ENCODE assay signal across 18 cellular contexts in genomic region chr6:346389-347030, GRCh38. TPM values are rescaled to one million over a fixed set of nuclear protein-coding genes. Genes with fewer than 3 reads are reported as not detected.
A peak's percentile ranks its signal among the peaks of the same experiment; 100 is the strongest.
DNase-seq lines count a peak whose midpoint lies in the region; ATAC-seq, FAIRE-seq and TF ChIP-seq lines count a peak whose summit lies in the region.
"Had no signal": no experiment of that assay in that cellular context is flagged by ENCODE, and none has a peak within 500 bp of the region (broad histone marks: within the 10 kb centered on the region; RNA-seq: fewer than 3 reads in every experiment).

No MANE protein-coding gene starts in this region.

- H4K20me1 ChIP-seq in astrocyte (ENCODE audit: insufficient read depth, low read length) = peaks cover 13% of the 10 kb centered on the region

- H3K9ac ChIP-seq in astrocyte (ENCODE audit: low read length) = no peak overlapping the region

- H3K36me3 ChIP-seq in right atrium auricular region = peaks cover 27% of the 10 kb centered on the region
- no peaks in the 10 kb centered on the region for H3K36me3 ChIP-seq in astrocyte (ENCODE audit: insufficient read depth, low read length)
- H3K36me3 ChIP-seq: SJCRH30 had no signal

- H3K27me3 ChIP-seq in right atrium auricular region = no peaks in the 10 kb centered on the region
- no peaks in the 10 kb centered on the region for H3K27me3 ChIP-seq in astrocyte (ENCODE audit: insufficient read depth, low read length)
- H3K27me3 ChIP-seq: SJCRH30 had no signal

- intact Hi-C loops in left ventricle myocardium superior (cut with micrococcal nuclease) = no loop called here

- FAIRE-seq in astrocyte (lab: Jason Lieb, UNC) = no peak
- FAIRE-seq: HTR-8/SVneo had no signal

- TF ChIP-seq CTCF in right atrium auricular region (IDR thresholded peaks at IDR 0.05) (no peak), astrocyte (IDR thresholded peaks at IDR 0.05; ENCODE audit: insufficient read depth, low read depth, low read length) (no peak), foreskin fibroblast (IDR thresholded peaks at IDR 0.05; ENCODE audit: low read depth, low read length) (no peak), GM13977 (IDR thresholded peaks at IDR 0.05; ENCODE audit: extremely low read depth, insufficient read depth, missing control alignments) (no peak)

- H3K4me1 Mint-ChIP-seq in astrocyte (ENCODE audit: low read depth, unreplicated experiment) = peaks cover 11% of the 10 kb centered on the region

- no peak overlapping the region for H3K4me2 ChIP-seq in astrocyte (ENCODE audit: low read length)

- no peak overlapping the region for H3K27ac Mint-ChIP-seq in astrocyte (ENCODE audit: unreplicated experiment)
- H3K27ac Mint-ChIP-seq: activated CD4-positive, alpha-beta T cell treated with anti-CD3 and anti-CD28 coated beads for 36 hours; HFFc6 had no signal

- in situ Hi-C loops in GM13977 (cut with MboI; ENCODE audit: low pct_unique_long_range_greater_than_20kb, low sequenced_read_pairs, unreplicated experiment) = no loop called here

- no peak overlapping the region for H3K4me3 Mint-ChIP-seq in astrocyte (ENCODE audit: unreplicated experiment)
- H3K4me3 Mint-ChIP-seq: activated CD4-positive, alpha-beta T cell treated with anti-CD3 and anti-CD28 coated beads for 36 hours; HFFc6 had no signal

- H3K27me3 Mint-ChIP-seq in astrocyte (ENCODE audit: low read depth, unreplicated experiment) = peaks cover 3% of the 10 kb centered on the region
- H3K27me3 Mint-ChIP-seq: activated CD4-positive, alpha-beta T cell treated with anti-CD3 and anti-CD28 coated beads for 36 hours had no signal

- H3K9me3 Mint-ChIP-seq in astrocyte (ENCODE audit: unreplicated experiment) = peaks cover 17% of the 10 kb centered on the region
- H3K9me3 Mint-ChIP-seq: HFFc6 had no signal

- H3K9me3 ChIP-seq in right atrium auricular region (no peaks in the 10 kb centered on the region), astrocyte (ENCODE audit: insufficient read depth, low read depth, low read length) (no peaks in the 10 kb centered on the region)
- H3K9me3 ChIP-seq: SJCRH30 had no signal

- H3K27ac ChIP-seq in right atrium auricular region = no peak overlapping the region
- no peak overlapping the region for H3K27ac ChIP-seq in astrocyte (ENCODE audit: low read depth, low read length)
- H3K27ac ChIP-seq: SJCRH30 had no signal

- H3K36me3 Mint-ChIP-seq in astrocyte (ENCODE audit: low read depth, unreplicated experiment) = peaks cover 23% of the 10 kb centered on the region

- DNase-seq in left ventricle myocardium superior (peak; percentile 52), right atrium auricular region (ENCODE audit: low spot score) (no peak), astrocyte (ENCODE audit: low read depth) (peak; percentile 76), foreskin fibroblast (peak; percentile 54 to 70), GM13977 (ENCODE audit: low spot score) (no peak), T1000 (lab: John Stamatoyannopoulos, UW) (no peak)
- DNase-seq: activated CD4-positive, alpha-beta T cell treated with anti-CD3 and anti-CD28 coated beads for 36 hours; activated effector memory CD4-positive, alpha-beta T cell treated with anti-CD3 and anti-CD28 coated beads, Interleukin-2, amount 50 U/mL, for 16 hours; cortex of kidney; HFFc6; NCI-H1694; SJCRH30 had no signal

- H3K4me1 ChIP-seq in right atrium auricular region (peaks cover 0 to 11% of the 10 kb centered on the region in 2 donors), astrocyte (ENCODE audit: insufficient read depth, low read length) (peaks cover 6% of the 10 kb centered on the region)
- H3K4me1 ChIP-seq: SJCRH30 had no signal

- ATAC-seq in left ventricle myocardium superior = no peak
- ATAC-seq in GM21360 (IDR thresholded peaks at IDR 0.05; ENCODE audit: unreplicated experiment) = no peak
- ATAC-seq in GM18870 (IDR thresholded peaks at IDR 0.05; ENCODE audit: unreplicated experiment) = no peak
- ATAC-seq: activated CD4-positive, alpha-beta T cell treated with anti-CD3 and anti-CD28 coated beads for 36 hours had no signal

- H2AFZ ChIP-seq in astrocyte (ENCODE audit: low read depth, low read length) = no peak overlapping the region

- H3K4me3 ChIP-seq in right atrium auricular region (no peak overlapping the region), astrocyte (ENCODE audit: insufficient read depth, low read depth, low read length) (no peak overlapping the region), foreskin fibroblast (ENCODE audit: low read depth in 1 of 2, low read length in 2 of 2) (no peak overlapping the region)
- H3K4me3 ChIP-seq: lung, SJCRH30 had no signal

- no peaks in the 10 kb centered on the region for H3K79me2 ChIP-seq in astrocyte (ENCODE audit: insufficient read depth, low read length)

RNA-seq across cellular contexts. Expression of gene IRF4, which starts 45.0 kb away (rescaled TPM):
- total RNA-seq in left ventricle myocardium superior = 0.32 TPM
- 1 to 10 TPM in 1 of 2 donors, under 1 TPM in 1; 0.15 to 1.1 TPM for total RNA-seq in right atrium auricular region
- 0.30 TPM in 1 of 2 replicates, not detected in the other for total RNA-seq in astrocyte
- total RNA-seq: A172, HFFc6, MCF 10A, SJCRH30 had no signal

RNA-seq across cellular contexts. Expression of gene DUSP22, which starts 54.2 kb away (rescaled TPM):
- total RNA-seq in left ventricle myocardium superior (50.4 TPM), right atrium auricular region (10 to 100 TPM; 45.1 to 54.1 TPM), astrocyte (32.9 and 34.9 TPM in 2 replicates)

Comparison
In these comparisons a context has a peak if more than half of its experiments do, and no peak if none do; other contexts are left out.
1. DNase-seq: peak in left ventricle myocardium superior (single experiment), astrocyte (single experiment) and foreskin fibroblast (2 of 2); none in right atrium auricular region (single experiment), GM13977 (single experiment) and T1000 (single experiment).